In the genomic region with DNA sequence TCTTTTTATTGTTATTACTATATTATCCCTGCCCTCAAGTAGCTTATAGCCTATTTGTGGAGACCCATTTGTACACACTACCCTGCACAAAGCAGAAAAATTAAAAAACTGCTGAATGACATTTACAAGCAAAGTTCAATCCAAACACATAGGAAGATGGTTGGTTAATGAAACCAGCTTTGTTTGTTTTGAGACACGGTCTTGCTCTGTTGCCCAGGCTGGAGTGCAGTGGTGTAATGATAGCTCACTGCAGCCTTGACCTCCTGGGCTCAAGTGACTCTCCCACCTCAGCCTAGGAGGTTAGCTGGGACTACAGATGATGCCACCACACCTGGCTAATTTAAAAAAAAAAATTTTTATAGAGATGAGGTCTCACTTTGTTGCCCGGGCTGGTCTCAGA, we compare ENCODE assay signal across 11 cellular contexts. TPM values are rescaled to one million over a fixed set of nuclear protein-coding genes. Genes with fewer than 3 reads are reported as not detected.
DNase-seq lines count a peak whose midpoint lies in the region; ATAC-seq, FAIRE-seq and TF ChIP-seq lines count a peak whose summit lies in the region.
"Had no signal": no experiment of that assay in that cellular context is flagged by ENCODE, and none has a peak within 500 bp of the region (broad histone marks: within the 10 kb centered on the region; RNA-seq: fewer than 3 reads in every experiment).

No MANE protein-coding gene starts in this region.

- peak; percentile 26 for ATAC-seq in GM21528 (IDR thresholded peaks at IDR 0.05; ENCODE audit: low FRiP score, unreplicated experiment)
- peak; percentile 13 for ATAC-seq in HG03460 (IDR thresholded peaks at IDR 0.05; ENCODE audit: unreplicated experiment)
- no peak for ATAC-seq in HG02763 (IDR thresholded peaks at IDR 0.05; ENCODE audit: unreplicated experiment)

- no peak for FAIRE-seq in GM12892 (lab: Jason Lieb, UNC)
- no peak for FAIRE-seq in H54 (lab: Jason Lieb, UNC)
- FAIRE-seq: bronchial epithelial cell had no signal

- no peak for TF ChIP-seq POLR2A in GM12892 (IDR thresholded peaks at IDR 0.05; ENCODE audit: low read depth, low read length)
- no peak for TF ChIP-seq POLR2A in H54 (IDR thresholded peaks at IDR 0.05; ENCODE audit: low read depth, low read length)

- peak; percentile 37 for DNase-seq in DMS53 treated with DMSO at 0.1 percent for 48 hours (lab: John Stamatoyannopoulos, UW; ENCODE audit: unreplicated experiment)
- peak; percentile 64 for DNase-seq in glomerular visceral epithelial cell (ENCODE audit: extremely low spot score)
- DNase-seq in GM12892 (ENCODE audit: insufficient read length): no peak
- DNase-seq in dedifferentiated amniotic fluid mesenchymal stem cell (ENCODE audit: extremely low spot score): no peak
- no peak for DNase-seq in H54 (ENCODE audit: insufficient read length, low spot score)
- DNase-seq: NCI-H187 treated with DMSO at 0.1 percent for 48 hours, transverse colon had no signal

RNA-seq across cellular contexts. Expression of a gene that starts 31.6 kb away (rescaled TPM):
- not detected for polyA plus RNA-seq in GM12892 (2012; ENCODE audit: missing spikeins)

Comparison
In these comparisons a context has a peak if more than half of its experiments do, and no peak if none do; other contexts are left out.
1. DNase-seq: peak in DMS53 treated with DMSO at 0.1 percent for 48 hours (single experiment) and glomerular visceral epithelial cell (single experiment); none in GM12892 (single experiment), dedifferentiated amniotic fluid mesenchymal stem cell (single experiment) and H54 (single experiment).